ENCODE assay signal across 8 cellular contexts in genomic region chr2:84832772-84833461, GRCh38. TPM values are rescaled to one million over a fixed set of nuclear protein-coding genes. Genes with fewer than 3 reads are reported as not detected.
A peak's percentile ranks its signal among the peaks of the same experiment; 100 is the strongest.
DNase-seq lines count a peak whose midpoint lies in the region; ATAC-seq and TF ChIP-seq lines count a peak whose summit lies in the region.

No MANE protein-coding gene starts in this region.

- no peaks in the 10 kb centered on the region; the same call in 1 of the 2 replicates for H3K9me3 ChIP-seq in SJCRH30 (replicated peaks)

- no peak for DNase-seq in activated CD8-positive, alpha-beta memory T cell treated with anti-CD3 and anti-CD28 coated beads, Interleukin-2, amount 10 ng/mL, durations not matched to agents 7 days and 5 days
- DNase-seq in activated CD8-positive, alpha-beta memory T cell treated with anti-CD3 and anti-CD28 coated beads, Interleukin-2, amount 50 U/mL, for 4 hours: no peak
- DNase-seq in WTC11 (ENCODE audit: low spot score): no peak
- DNase-seq in memory B cell (ENCODE audit: low spot score in 2 of 2): peak in 1 of 2 donors; percentile 10
- DNase-seq in SJCRH30: no peak
- DNase-seq in NCI-H510A treated with DMSO at 0.1 percent for 48 hours (lab: John Stamatoyannopoulos, UW): no peak
- DNase-seq in RPMI8226: no peak

- H3K36me3 Mint-ChIP-seq in activated CD8-positive, alpha-beta memory T cell treated with anti-CD3 and anti-CD28 coated beads, Interleukin-2, amount 10 ng/mL, durations not matched to agents 7 days and 5 days: peaks cover 20% of the 10 kb centered on the region
- H3K36me3 Mint-ChIP-seq in WTC11: peaks cover 16% of the 10 kb centered on the region
- peaks cover 7% of the 10 kb centered on the region for H3K36me3 Mint-ChIP-seq in memory B cell

- peaks cover 16% of the 10 kb centered on the region for H3K9me3 Mint-ChIP-seq in activated CD8-positive, alpha-beta memory T cell treated with anti-CD3 and anti-CD28 coated beads, Interleukin-2, amount 10 ng/mL, durations not matched to agents 7 days and 5 days (ENCODE audit: low read depth)
- H3K9me3 Mint-ChIP-seq in WTC11 (peaks cover 22% of the 10 kb centered on the region), memory B cell (peaks cover 8% of the 10 kb centered on the region)

- peak overlapping the region; percentile 40 for H3K4me3 Mint-ChIP-seq in activated CD8-positive, alpha-beta memory T cell treated with anti-CD3 and anti-CD28 coated beads, Interleukin-2, amount 10 ng/mL, durations not matched to agents 7 days and 5 days
- H3K4me3 Mint-ChIP-seq in WTC11 (no peak overlapping the region), memory B cell (peak overlapping the region; percentile 60)

- H3K4me1 ChIP-seq in SJCRH30: no peaks in the 10 kb centered on the region; the same call in 1 of the 2 replicates

- no peaks in the 10 kb centered on the region; the same call in 1 of the 2 replicates for H3K27me3 ChIP-seq in SJCRH30

- H3K4me3 ChIP-seq in SJCRH30: no peak overlapping the region

- TF ChIP-seq CTCF in WTC11 (IDR thresholded peaks at IDR 0.05): no peak

- CTCF ChIA-PET in activated CD8-positive, alpha-beta memory T cell treated with anti-CD3 and anti-CD28 coated beads, Interleukin-2, amount 10 ng/mL, durations not matched to agents 7 days and 5 days (lab: Charles Lee): interaction anchor here (0.6 to 1.7 kb wide), 4 partner anchors 17 to 465 kb away, joined by 3 to 8 read pairs (median 5); no protein-coding TSS in a partner anchor
- CTCF ChIA-PET in WTC11 (lab: Charles Lee): interaction anchor here (0.9 to 4.7 kb wide), 8 partner anchors 8 to 93 kb away, joined by 3 to 27 read pairs (median 4); partner anchors contain the start of gene TRABD2A

- H3K27ac Mint-ChIP-seq in activated CD8-positive, alpha-beta memory T cell treated with anti-CD3 and anti-CD28 coated beads, Interleukin-2, amount 10 ng/mL, durations not matched to agents 7 days and 5 days: peak overlapping the region; percentile 74
- H3K27ac Mint-ChIP-seq in WTC11 (no peak overlapping the region), memory B cell (peak overlapping the region; percentile 72)

- ATAC-seq in activated CD8-positive, alpha-beta memory T cell treated with anti-CD3 and anti-CD28 coated beads, Interleukin-2, amount 10 ng/mL, durations not matched to agents 7 days and 5 days: peak; percentile 79
- ATAC-seq in HG03025 (IDR thresholded peaks at IDR 0.05; ENCODE audit: low FRiP score, unreplicated experiment) (peak; percentile 79), WTC11 (peak; percentile 29), memory B cell (ENCODE audit: low read depth) (peak; percentile 87)

- H3K27me3 Mint-ChIP-seq in activated CD8-positive, alpha-beta memory T cell treated with anti-CD3 and anti-CD28 coated beads, Interleukin-2, amount 10 ng/mL, durations not matched to agents 7 days and 5 days: no peaks in the 10 kb centered on the region
- H3K27me3 Mint-ChIP-seq in WTC11 (ENCODE audit: low read depth): no peaks in the 10 kb centered on the region
- no peaks in the 10 kb centered on the region for H3K27me3 Mint-ChIP-seq in memory B cell

- POLR2A ChIA-PET in WTC11 (lab: Charles Lee): no interaction called here

- H3K4me1 Mint-ChIP-seq in activated CD8-positive, alpha-beta memory T cell treated with anti-CD3 and anti-CD28 coated beads, Interleukin-2, amount 10 ng/mL, durations not matched to agents 7 days and 5 days: peaks cover 30% of the 10 kb centered on the region
- peaks cover 22% of the 10 kb centered on the region for H3K4me1 Mint-ChIP-seq in WTC11
- H3K4me1 Mint-ChIP-seq in memory B cell: peaks cover 14% of the 10 kb centered on the region

- no peaks in the 10 kb centered on the region for H3K36me3 ChIP-seq in SJCRH30

- no peak overlapping the region for H3K27ac ChIP-seq in SJCRH30

TF ChIP-seq in WTC11, 78 proteins besides CTCF, POLR2A, EP300 and RAD21:
- TF ChIP-seq IRF2 (CRISPR knock-in tag; IDR thresholded peaks at IDR 0.05; ENCODE audit: borderline replicate concordance, low read depth): no peak
- TF ChIP-seq OVOL2 (CRISPR knock-in tag; IDR thresholded peaks at IDR 0.05; ENCODE audit: borderline replicate concordance): no peak

RNA-seq across cellular contexts. Expression of gene TRABD2A, which starts 48.0 kb away (rescaled TPM):
- total RNA-seq in activated CD8-positive, alpha-beta memory T cell treated with anti-CD3 and anti-CD28 coated beads, Interleukin-2, amount 10 ng/mL, durations not matched to agents 7 days and 5 days: 10 to 100 TPM; 30.2 to 32.4 TPM
- total RNA-seq in WTC11 (2021): 7.1 to 12.1 TPM (median 7.5 TPM) in 3 replicates
- 0.86 and 1.4 TPM in 2 replicates for total RNA-seq in SJCRH30 (2014; rRNA removed; shearing (Covaris generic))

Comparison
In these comparisons a context has a peak if more than half of its experiments do, and no peak if none do; other contexts are left out.
1. ATAC-seq: peak in every context shown above with its lines; median percentile 87 in memory B cell; 79 in activated CD8-positive, alpha-beta memory T cell treated with anti-CD3 and anti-CD28 coated beads, Interleukin-2, amount 10 ng/mL, durations not matched to agents 7 days and 5 days; 79 in HG03025; 29 in WTC11.